In genomic region chr3:129554356-129555120, GRCh38 we compare ENCODE assay signal across 16 cellular contexts. TPM values are rescaled to one million over a fixed set of nuclear protein-coding genes. Genes with fewer than 3 reads are reported as not detected.
DNase-seq lines count a peak whose midpoint lies in the region; ATAC-seq and TF ChIP-seq lines count a peak whose summit lies in the region.
"Had no signal": no experiment of that assay in that cellular context is flagged by ENCODE, and none has a peak within 500 bp of the region (broad histone marks: within the 10 kb centered on the region; RNA-seq: fewer than 3 reads in every experiment).

No MANE protein-coding gene starts in this region.

- H3K27ac ChIP-seq in heart right ventricle = peak overlapping the region in 8 of 10 donors; percentile 22 to 59 (median 46)
- no peak overlapping the region for H3K27ac ChIP-seq in liver (ENCODE audit: low read depth in 1 of 2, low read length in 2 of 2)
- H3K27ac ChIP-seq: neutrophil had no signal

- H3K4me1 ChIP-seq in heart right ventricle = peaks cover 20 to 74% (median 67%) of the 10 kb centered on the region in 9 donors
- peaks cover 0 to 13% (median 2%) of the 10 kb centered on the region in 4 donors for H3K4me1 ChIP-seq in liver (ENCODE audit: control insufficient read depth in 4 of 4, insufficient read depth in 4 of 4, low read length in 3 of 4)

- no peaks in the 10 kb centered on the region for H3K27me3 Mint-ChIP-seq in activated T-helper 17 cell treated with anti-CD3 and anti-CD28 coated beads, Interleukin-2, amount 50 U/mL, for 72 hours

- DNase-seq in heart right ventricle (no peak), left cardiac atrium (no peak), NCI-H2227 (lab: John Stamatoyannopoulos, UW; ENCODE audit: unreplicated experiment) (no peak), head of caudate nucleus (no peak), cerebellar cortex (ENCODE audit: low spot score) (no peak)
- DNase-seq: GF-D8, Kasumi-1 had no signal

- H3K36me3 ChIP-seq in heart right ventricle (peaks cover 0 to 51% (median 8%) of the 10 kb centered on the region in 9 donors), liver (ENCODE audit: control insufficient read depth in 4 of 4, insufficient read depth in 3 of 4, low read depth in 1 of 4, low read length in 3 of 4) (no peaks in the 10 kb centered on the region)
- H3K36me3 ChIP-seq: neutrophil had no signal

- H3K27me3 ChIP-seq in heart right ventricle (no peaks in the 10 kb centered on the region), liver (ENCODE audit: control insufficient read depth in 4 of 4, insufficient read depth in 4 of 4, low read length in 3 of 4) (no peaks in the 10 kb centered on the region)
- H3K27me3 ChIP-seq: neutrophil had no signal

- TF ChIP-seq CTCF in heart right ventricle (IDR thresholded peaks at IDR 0.05) (no peak), liver (IDR thresholded peaks at IDR 0.05; ENCODE audit: low read depth, low read length, missing input control) (no peak)

- no peaks in the 10 kb centered on the region for H3K9me3 ChIP-seq in heart right ventricle
- no peaks in the 10 kb centered on the region for H3K9me3 ChIP-seq in liver (ENCODE audit: control insufficient read depth in 4 of 4, low read length in 3 of 4)
- H3K9me3 ChIP-seq: neutrophil had no signal

- no peak for TF ChIP-seq RAD21 in liver (IDR thresholded peaks at IDR 0.05)

- no peaks in the 10 kb centered on the region for H3K9me3 Mint-ChIP-seq in activated T-helper 17 cell treated with anti-CD3 and anti-CD28 coated beads, Interleukin-2, amount 50 U/mL, for 72 hours
- H3K9me3 Mint-ChIP-seq: stimulated activated naive CD8-positive, alpha-beta T cell treated with anti-CD3 and anti-CD28 coated beads, Interleukin-15, Interleukin-2, amounts not matched to agents 100 ng/mL and 50 ng/mL, for 24 hours; T-helper 1 cell treated with Interleukin-12 subunit alpha and Interleukin-12 subunit beta and Interleukin-4 antibody, amounts not matched to agents 30 μg/mL and 1 μg/mL, for 36 hours had no signal

- WGBS in heart right ventricle, 2 donors = 51 to 64% methylated on average over 12 of the region's 12 CpGs
- WGBS in liver = 67% methylated on average over 12 of the region's 12 CpGs

- no peak for ATAC-seq in heart right ventricle
- no peak for ATAC-seq in left cardiac atrium
- no peak for ATAC-seq in activated T-helper 17 cell treated with anti-CD3 and anti-CD28 coated beads, Interleukin-2, amount 50 U/mL, for 72 hours (replicated peaks)
- no peak for ATAC-seq in GM21717 (IDR thresholded peaks at IDR 0.05; ENCODE audit: unreplicated experiment)

- H3K4me3 Mint-ChIP-seq in activated T-helper 17 cell treated with anti-CD3 and anti-CD28 coated beads, Interleukin-2, amount 50 U/mL, for 72 hours = peak overlapping the region; percentile 27
- H3K4me3 Mint-ChIP-seq: stimulated activated naive CD8-positive, alpha-beta T cell treated with anti-CD3 and anti-CD28 coated beads, Interleukin-15, Interleukin-2, amounts not matched to agents 100 ng/mL and 50 ng/mL, for 24 hours; T-helper 1 cell treated with Interleukin-12 subunit alpha and Interleukin-12 subunit beta and Interleukin-4 antibody, amounts not matched to agents 30 μg/mL and 1 μg/mL, for 36 hours had no signal

- intact Hi-C loops in heart right ventricle (cut with DNase I) = loop anchor here in 5 of 10 donors (5.0 to 10.0 kb wide), 5 partner anchors 38 to 52 kb away; no protein-coding TSS in a partner anchor
- intact Hi-C loops in left cardiac atrium (cut with DNase I) = loop anchor here in 1 of 2 donors (5.0 kb wide), 1 partner anchor 52 kb away; no protein-coding TSS in a partner anchor
- intact Hi-C loops in head of caudate nucleus (cut with DNase I) = no loop called here

- no peak overlapping the region for H3K9ac ChIP-seq in liver (ENCODE audit: low read depth in 1 of 2, low read length in 2 of 2)

- H3K27ac Mint-ChIP-seq in activated T-helper 17 cell treated with anti-CD3 and anti-CD28 coated beads, Interleukin-2, amount 50 U/mL, for 72 hours = no peak overlapping the region
- H3K27ac Mint-ChIP-seq: stimulated activated naive CD8-positive, alpha-beta T cell treated with anti-CD3 and anti-CD28 coated beads, Interleukin-15, Interleukin-2, amounts not matched to agents 100 ng/mL and 50 ng/mL, for 24 hours; T-helper 1 cell treated with Interleukin-12 subunit alpha and Interleukin-12 subunit beta and Interleukin-4 antibody, amounts not matched to agents 30 μg/mL and 1 μg/mL, for 36 hours had no signal

- no peaks in the 10 kb centered on the region for H3K36me3 Mint-ChIP-seq in activated T-helper 17 cell treated with anti-CD3 and anti-CD28 coated beads, Interleukin-2, amount 50 U/mL, for 72 hours (ENCODE audit: low read depth)

- no peak overlapping the region for H3K4me3 ChIP-seq in heart right ventricle
- H3K4me3 ChIP-seq in liver (ENCODE audit: low read depth in 1 of 3, low read length in 3 of 3) = no peak overlapping the region

- H3K4me1 Mint-ChIP-seq in activated T-helper 17 cell treated with anti-CD3 and anti-CD28 coated beads, Interleukin-2, amount 50 U/mL, for 72 hours = no peaks in the 10 kb centered on the region

TF ChIP-seq in liver, 16 proteins besides CTCF, POLR2A, EP300 and RAD21:
- TF ChIP-seq RXRA (IDR thresholded peaks at IDR 0.05) (no peak), HNF4A (conservative IDR thresholded peaks at IDR 0.05) (no peak), TAF1 (conservative IDR thresholded peaks at IDR 0.05) (no peak), NR2F2 (IDR thresholded peaks at IDR 0.05) (peak; percentile 29), FOXA2 (IDR thresholded peaks at IDR 0.05) (no peak), FOXA1 (IDR thresholded peaks at IDR 0.05) (no peak)
- TF ChIP-seq, protein P1, sequence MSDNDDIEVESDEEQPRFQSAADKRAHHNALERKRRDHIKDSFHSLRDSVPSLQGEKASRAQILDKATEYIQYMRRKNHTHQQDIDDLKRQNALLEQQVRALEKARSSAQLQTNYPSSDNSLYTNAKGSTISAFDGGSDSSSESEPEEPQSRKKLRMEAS (IDR thresholded peaks at IDR 0.05) = no peak

RNA-seq across cellular contexts. Expression of gene H1-8, which starts 11.6 kb away (rescaled TPM):
- total RNA-seq in heart right ventricle (not detected), left cardiac atrium (not detected), liver (not detected)
- polyA plus RNA-seq in heart right ventricle (not detected), liver (not detected)
- total RNA-seq in activated T-helper 17 cell treated with anti-CD3 and anti-CD28 coated beads, Interleukin-2, amount 50 U/mL, for 72 hours = not detected
- total RNA-seq: epithelial cell of proximal tubule, H4 had no signal
- polyA plus RNA-seq: AG04450 had no signal

RNA-seq across cellular contexts. Expression of gene RHO, which starts 26.1 kb away (rescaled TPM):
- not detected for total RNA-seq in heart right ventricle
- not detected for polyA plus RNA-seq in heart right ventricle
- not detected for total RNA-seq in left cardiac atrium
- total RNA-seq in activated T-helper 17 cell treated with anti-CD3 and anti-CD28 coated beads, Interleukin-2, amount 50 U/mL, for 72 hours = not detected
- total RNA-seq in liver = not detected
- not detected for polyA plus RNA-seq in liver
- total RNA-seq: epithelial cell of proximal tubule, H4 had no signal
- polyA plus RNA-seq: AG04450 had no signal

RNA-seq across cellular contexts. Expression of gene PLXND1, which starts 51.9 kb away (rescaled TPM):
- total RNA-seq in heart right ventricle (100 to 1,000 TPM in 1 of 10 donors, 10 to 100 TPM in 9; 40.9 to 106 (median 62.8) TPM), left cardiac atrium (100 to 1,000 TPM; 106 to 112 TPM), liver (10 to 100 TPM; 39.4 to 50.2 TPM)
- polyA plus RNA-seq in heart right ventricle (100 to 1,000 TPM in 1 of 2 donors, 10 to 100 TPM in 1; 71.2 to 169 TPM), liver (10 to 100 TPM; 10.4 to 26.2 TPM)
- 1 to 10 TPM; 6.2 to 7.4 TPM for total RNA-seq in activated T-helper 17 cell treated with anti-CD3 and anti-CD28 coated beads, Interleukin-2, amount 50 U/mL, for 72 hours

Comparison
In these comparisons a context has a peak if more than half of its experiments do, and no peak if none do; other contexts are left out.
1. H3K27ac ChIP-seq: peak in heart right ventricle (8 of 10); none in liver (0 of 2).
2. RNA of gene PLXND1, which starts 51.9 kb away (total RNA-seq): 106 to 112 TPM in left cardiac atrium, 40.9 to 106 TPM in heart right ventricle and 39.4 to 50.2 TPM in liver; 6.2 to 7.4 TPM in activated T-helper 17 cell treated with anti-CD3 and anti-CD28 coated beads, Interleukin-2, amount 50 U/mL, for 72 hours; every median in the first group is over 4 times any median in the second.